ENCODE assay signal across 7 cellular contexts in the genomic region with DNA sequence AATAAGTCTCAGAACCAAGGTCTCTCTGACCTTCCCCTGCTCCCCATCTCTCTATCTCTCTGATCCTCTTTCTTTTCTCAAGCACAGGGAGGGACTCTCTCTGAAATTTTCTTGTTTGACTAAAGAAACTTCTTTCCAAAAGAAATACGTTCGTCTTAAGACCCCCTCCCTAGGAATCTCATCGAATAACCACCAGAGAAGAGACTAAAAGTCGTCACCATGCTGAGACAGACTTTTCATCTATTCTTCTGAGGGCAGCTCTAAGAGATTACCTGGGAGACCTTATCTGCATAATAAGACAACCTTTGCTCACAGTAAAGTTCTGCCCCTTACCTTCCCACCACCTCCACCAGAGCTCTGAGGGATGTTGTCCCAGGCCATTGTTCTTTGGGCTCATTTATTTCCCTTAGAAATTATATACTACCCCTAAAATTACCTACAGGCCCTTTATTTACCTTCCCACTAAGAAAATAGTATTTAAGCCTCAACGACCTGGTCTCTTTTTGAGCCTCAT.
"Had no signal": no experiment of that assay in that cellular context is flagged by ENCODE, and none has a peak within 500 bp of the region (broad histone marks: within the 10 kb centered on the region; RNA-seq: fewer than 3 reads in every experiment).

No MANE protein-coding gene starts in this region.

- ATAC-seq: GM23338, HCT116, K562 had no signal

- H3K4me1 ChIP-seq: HAP-1 had no signal

- H3K27ac Mint-ChIP-seq: GM23338 had no signal

- H3K4me3 Mint-ChIP-seq: GM23338 had no signal

- H3K4me3 ChIP-seq: GM23338, HAP-1, K562 had no signal

- DNase-seq: H7, IMR-90, KG1 had no signal

- H3K36me3 ChIP-seq: HAP-1 had no signal

- H3K9me3 ChIP-seq: HAP-1 had no signal
